ENCODE assay signal across 8 cellular contexts in the genomic region with DNA sequence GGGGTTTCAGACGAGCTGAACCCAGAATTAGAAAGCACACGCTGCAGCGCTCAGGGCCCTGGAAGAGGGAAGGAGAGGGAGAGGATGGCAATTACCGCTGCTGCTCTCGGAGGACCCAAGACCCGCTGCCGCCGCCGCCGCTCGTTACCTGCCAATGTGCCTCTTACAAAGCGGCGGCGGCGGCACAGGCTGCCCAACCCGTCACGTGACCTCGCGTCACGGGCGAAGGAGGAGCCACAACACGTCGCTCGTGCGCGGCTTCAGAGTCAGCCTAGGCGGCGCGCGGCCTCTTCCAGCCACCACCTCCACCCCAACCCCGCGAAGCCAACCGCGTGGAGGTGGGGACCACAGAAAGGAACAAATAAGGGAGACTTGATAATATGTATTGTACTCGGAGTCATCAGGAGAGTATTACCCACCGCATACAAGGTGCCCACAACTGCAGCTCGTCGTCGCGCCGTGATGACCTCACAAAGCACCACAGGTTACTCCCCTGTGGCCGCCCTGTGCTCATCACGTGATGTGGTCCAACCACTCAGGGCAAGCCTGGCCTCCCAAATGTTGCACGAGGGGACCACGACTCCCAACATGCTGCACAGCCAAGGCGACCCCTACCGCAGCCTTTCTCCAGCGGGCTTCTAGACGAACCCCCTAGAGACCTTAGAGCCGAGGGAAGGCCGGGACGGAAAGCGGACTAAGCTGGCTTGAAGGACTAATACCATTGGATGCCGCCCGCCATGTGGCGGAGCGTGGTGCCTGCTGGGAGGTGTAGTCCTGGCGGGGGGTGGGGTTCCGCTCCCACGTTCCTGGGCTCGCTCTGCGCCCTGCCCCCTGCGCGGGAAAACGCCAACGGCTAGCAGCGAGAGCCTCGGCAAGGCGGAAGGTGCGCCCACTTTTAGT. TPM values are rescaled to one million over a fixed set of nuclear protein-coding genes. Genes with fewer than 3 reads are reported as not detected.
A peak's percentile ranks its signal among the peaks of the same experiment; 100 is the strongest.
DNase-seq lines count a peak whose midpoint lies in the region; ATAC-seq and TF ChIP-seq lines count a peak whose summit lies in the region.

A gene with protein sequence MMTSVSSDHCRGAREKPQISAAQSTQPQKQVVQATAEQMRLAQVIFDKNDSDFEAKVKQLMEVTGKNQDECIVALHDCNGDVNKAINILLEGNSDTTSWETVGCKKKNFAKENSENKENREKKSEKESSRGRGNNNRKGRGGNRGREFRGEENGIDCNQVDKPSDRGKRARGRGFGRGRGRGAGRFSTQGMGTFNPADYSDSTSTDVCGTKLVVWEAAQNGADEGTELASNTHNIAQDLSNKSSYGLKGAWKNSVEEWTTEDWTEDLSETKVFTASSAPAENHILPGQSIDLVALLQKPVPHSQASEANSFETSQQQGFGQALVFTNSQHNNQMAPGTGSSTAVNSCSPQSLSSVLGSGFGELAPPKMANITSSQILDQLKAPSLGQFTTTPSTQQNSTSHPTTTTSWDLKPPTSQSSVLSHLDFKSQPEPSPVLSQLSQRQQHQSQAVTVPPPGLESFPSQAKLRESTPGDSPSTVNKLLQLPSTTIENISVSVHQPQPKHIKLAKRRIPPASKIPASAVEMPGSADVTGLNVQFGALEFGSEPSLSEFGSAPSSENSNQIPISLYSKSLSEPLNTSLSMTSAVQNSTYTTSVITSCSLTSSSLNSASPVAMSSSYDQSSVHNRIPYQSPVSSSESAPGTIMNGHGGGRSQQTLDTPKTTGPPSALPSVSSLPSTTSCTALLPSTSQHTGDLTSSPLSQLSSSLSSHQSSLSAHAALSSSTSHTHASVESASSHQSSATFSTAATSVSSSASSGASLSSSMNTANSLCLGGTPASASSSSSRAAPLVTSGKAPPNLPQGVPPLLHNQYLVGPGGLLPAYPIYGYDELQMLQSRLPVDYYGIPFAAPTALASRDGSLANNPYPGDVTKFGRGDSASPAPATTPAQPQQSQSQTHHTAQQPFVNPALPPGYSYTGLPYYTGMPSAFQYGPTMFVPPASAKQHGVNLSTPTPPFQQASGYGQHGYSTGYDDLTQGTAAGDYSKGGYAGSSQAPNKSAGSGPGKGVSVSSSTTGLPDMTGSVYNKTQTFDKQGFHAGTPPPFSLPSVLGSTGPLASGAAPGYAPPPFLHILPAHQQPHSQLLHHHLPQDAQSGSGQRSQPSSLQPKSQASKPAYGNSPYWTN (minus strand): TSS at position 158 of the 900 bp plus-strand sequence. CDS start 31,739 bp downstream, outside the sequence.

- H2BK12ac ChIP-seq in trophoblast cell (ENCODE audit: low read length) = no peak within 1 kb of the TSS

- H3K27ac ChIP-seq in cardiac muscle cell (peak within 1 kb of the TSS; percentile 98), trophoblast cell (ENCODE audit: low read depth, low read length) (peak within 1 kb of the TSS; percentile 82), transverse colon (peak within 1 kb of the TSS; percentile 92 to 96 (median 96))

- H3K4ac ChIP-seq in trophoblast cell (ENCODE audit: low read depth, low read length) = peak within 1 kb of the TSS; percentile 94

- WGBS in trophoblast cell (ENCODE audit: extremely low coverage, insufficient coverage, insufficient read length) = no CpG with 5 or more reads among the region's 70 CpGs
- WGBS in transverse colon (ENCODE audit: low coverage in 1 of 2), 2 donors = 0% methylated on average over 58 of the region's 70 CpGs; no CpG with 5 or more reads in 1 of the 2 donors

- H3K9ac ChIP-seq in trophoblast cell (ENCODE audit: low read length) = peak within 1 kb of the TSS; percentile 95

- in situ Hi-C loops in transverse colon (cut with MboI; ENCODE audit: low pct_ligation_motif_present in 1 of 4, low pct_unique_long_range_greater_than_20kb in 1 of 4, low sequenced_read_pairs in 3 of 4) = no loop called here

- H3K36me3 ChIP-seq in cardiac muscle cell (no peaks in the 10 kb centered on the region), trophoblast cell (ENCODE audit: control insufficient read depth in 1 of 2, insufficient read depth in 2 of 2, low read length in 2 of 2) (peaks cover 3 to 5% of the 10 kb centered on the region in 2 experiments), transverse colon (no peaks in the 10 kb centered on the region)

- peak; percentile 98 for DNase-seq in GM12865 (ENCODE audit: low read depth)
- peak; percentile 93 to 99 (median 99) for DNase-seq in NCI-H1417 (lab: John Stamatoyannopoulos, UW)
- DNase-seq in SW 1271 (lab: John Stamatoyannopoulos, UW) = peak; percentile 83 to 92
- DNase-seq in activated naive CD8-positive, alpha-beta T cell treated with anti-CD3 and anti-CD28 coated beads, Interleukin-2, amount 50 U/mL, for 24 hours = peak; percentile 98
- DNase-seq in cardiac muscle cell (ENCODE audit: low read depth in 1 of 2, low spot score in 1 of 2) = peak; percentile 99
- DNase-seq in trophoblast cell = peak; percentile 95 to 97
- peak; percentile 98 for DNase-seq in transverse colon

- H2BK120ac ChIP-seq in trophoblast cell (ENCODE audit: insufficient read depth, low read length, poor library complexity) = peak within 1 kb of the TSS; percentile 93

- intact Hi-C loops in transverse colon (cut with DNase I; ENCODE audit: low total_unique reads) = no loop called here

- peak within 1 kb of the TSS; percentile 91 for H4K8ac ChIP-seq in trophoblast cell (ENCODE audit: low read depth, low read length)

- H3K4me2 ChIP-seq in trophoblast cell (ENCODE audit: low read length) = peak within 1 kb of the TSS; percentile 81

- no peak within 1 kb of the TSS for H3K23ac ChIP-seq in trophoblast cell (ENCODE audit: low read length)

- peak within 1 kb of the TSS; percentile 85 for H3K18ac ChIP-seq in trophoblast cell (ENCODE audit: low read length)

- H3K27me3 Mint-ChIP-seq in activated naive CD8-positive, alpha-beta T cell treated with anti-CD3 and anti-CD28 coated beads, Interleukin-2, amount 50 U/mL, for 24 hours = peaks cover 5% of the 10 kb centered on the region

- peak; percentile 85 for ATAC-seq in HG02759 (IDR thresholded peaks at IDR 0.05; ENCODE audit: unreplicated experiment)
- peak; percentile 85 for ATAC-seq in activated naive CD8-positive, alpha-beta T cell treated with anti-CD3 and anti-CD28 coated beads, Interleukin-2, amount 50 U/mL, for 24 hours

- H3K27me3 ChIP-seq in cardiac muscle cell (no peaks in the 10 kb centered on the region), trophoblast cell (ENCODE audit: insufficient read depth, low read length) (no peaks in the 10 kb centered on the region), transverse colon (no peaks in the 10 kb centered on the region)

- peak within 1 kb of the TSS; percentile 100 for H3K4me3 Mint-ChIP-seq in activated naive CD8-positive, alpha-beta T cell treated with anti-CD3 and anti-CD28 coated beads, Interleukin-2, amount 50 U/mL, for 24 hours

- peaks cover 15% of the 10 kb centered on the region for H3K4me1 ChIP-seq in cardiac muscle cell (ENCODE audit: low read depth)
- peaks cover 0 to 7% of the 10 kb centered on the region in 2 experiments for H3K4me1 ChIP-seq in trophoblast cell (ENCODE audit: control insufficient read depth in 1 of 2, insufficient read depth in 2 of 2, low read length in 2 of 2)
- peaks cover 9 to 31% (median 27%) of the 10 kb centered on the region in 4 donors for H3K4me1 ChIP-seq in transverse colon

- H3K4me3 ChIP-seq in GM12865 (ENCODE audit: low read depth, low read length) (peak within 1 kb of the TSS; percentile 68), cardiac muscle cell (peak within 1 kb of the TSS; percentile 88), trophoblast cell (ENCODE audit: low read depth, low read length) (peak within 1 kb of the TSS; percentile 95), transverse colon (peak within 1 kb of the TSS; percentile 66 to 89 (median 75))

- H3K79me1 ChIP-seq in trophoblast cell (ENCODE audit: low read length) = peaks cover 12% of the 10 kb centered on the region

- H4K12ac ChIP-seq in trophoblast cell (ENCODE audit: low read depth, low read length) = peak within 1 kb of the TSS; percentile 87

- H3K36me3 Mint-ChIP-seq in activated naive CD8-positive, alpha-beta T cell treated with anti-CD3 and anti-CD28 coated beads, Interleukin-2, amount 50 U/mL, for 24 hours (ENCODE audit: low read depth) = peaks cover 10% of the 10 kb centered on the region

- peak within 1 kb of the TSS; percentile 99 for H3K27ac Mint-ChIP-seq in activated naive CD8-positive, alpha-beta T cell treated with anti-CD3 and anti-CD28 coated beads, Interleukin-2, amount 50 U/mL, for 24 hours

- H3K79me2 ChIP-seq in trophoblast cell (ENCODE audit: control insufficient read depth, insufficient read depth, low read length, poor library complexity) = peaks cover 21% of the 10 kb centered on the region

- peak within 1 kb of the TSS; percentile 77 for H2AFZ ChIP-seq in trophoblast cell (ENCODE audit: insufficient read depth, low read length, poor library complexity)

- H3K9me3 Mint-ChIP-seq in activated naive CD8-positive, alpha-beta T cell treated with anti-CD3 and anti-CD28 coated beads, Interleukin-2, amount 50 U/mL, for 24 hours = no peaks in the 10 kb centered on the region

- H2AK5ac ChIP-seq in trophoblast cell (ENCODE audit: low read length) = peak within 1 kb of the TSS; percentile 95

- H3K9me3 ChIP-seq in cardiac muscle cell (ENCODE audit: low read depth) (no peaks in the 10 kb centered on the region), trophoblast cell (ENCODE audit: insufficient read depth, low read depth, low read length) (no peaks in the 10 kb centered on the region), transverse colon (no peaks in the 10 kb centered on the region)

- H4K91ac ChIP-seq in trophoblast cell (ENCODE audit: low read depth, low read length) = peak within 1 kb of the TSS; percentile 96

- TF ChIP-seq CTCF in GM12865 (IDR thresholded peaks at IDR 0.05; ENCODE audit: insufficient read depth, low read depth, low read length, missing control alignments) (no peak), cardiac muscle cell (IDR thresholded peaks at IDR 0.05; ENCODE audit: low read depth, low read length) (no peak), transverse colon (IDR thresholded peaks at IDR 0.05) (peak in 1 of 5 experiments; percentile 30)

- H2BK5ac ChIP-seq in trophoblast cell (ENCODE audit: low read depth, low read length, poor library complexity) = peak within 1 kb of the TSS; percentile 98

- peak within 1 kb of the TSS; percentile 92 for H3K14ac ChIP-seq in trophoblast cell (ENCODE audit: low read length)

- TF ChIP-seq EP300 in transverse colon (IDR thresholded peaks at IDR 0.05; ENCODE audit: low read depth) = no peak

- peak; percentile 98 for TF ChIP-seq POLR2A in transverse colon (IDR thresholded peaks at IDR 0.05)

- peaks cover 52% of the 10 kb centered on the region for H3K4me1 Mint-ChIP-seq in activated naive CD8-positive, alpha-beta T cell treated with anti-CD3 and anti-CD28 coated beads, Interleukin-2, amount 50 U/mL, for 24 hours

RNA-seq across cellular contexts. Expression of the gene that starts here (rescaled TPM):
- total RNA-seq in cardiac muscle cell = 17.2 and 27.2 TPM in 2 replicates
- 29.3 and 32.6 TPM in 2 replicates for polyA plus RNA-seq in cardiac muscle cell
- 47.9 and 48.4 TPM in 2 replicates for polyA plus RNA-seq in trophoblast cell (2013)
- 10 to 100 TPM; 22.5 to 52.1 (median 31.7) TPM for total RNA-seq in transverse colon

Comparison
In these comparisons a context has a peak if more than half of its experiments do, and no peak if none do; other contexts are left out.
1. Peak in every context shown above with its lines: DNase-seq, ATAC-seq, H3K4me3 ChIP-seq and H3K27ac ChIP-seq.